In genomic region chr22:44188316-44188715, GRCh38 we compare ENCODE assay signal across 20 cellular contexts. TPM values are rescaled to one million over a fixed set of nuclear protein-coding genes. Genes with fewer than 3 reads are reported as not detected.
DNase-seq lines count a peak whose midpoint lies in the region; ATAC-seq, FAIRE-seq and TF ChIP-seq lines count a peak whose summit lies in the region.
"Had no signal": no experiment of that assay in that cellular context is flagged by ENCODE, and none has a peak within 500 bp of the region (broad histone marks: within the 10 kb centered on the region; RNA-seq: fewer than 3 reads in every experiment).

No MANE protein-coding gene starts in this region.

- H3K9me1 ChIP-seq in IMR-90 (ENCODE audit: insufficient read depth, low read length) = no peaks in the 10 kb centered on the region

- no peaks in the 10 kb centered on the region for H3K79me1 ChIP-seq in IMR-90 (ENCODE audit: low read depth in 1 of 2, low read length in 2 of 2)
- H3K79me1 ChIP-seq in mesenchymal stem cell (replicated peaks; ENCODE audit: low read length, poor library complexity, severe bottlenecking) = no peaks in the 10 kb centered on the region

- TF ChIP-seq CTCF in IMR-90 (conservative IDR thresholded peaks at IDR 0.05; ENCODE audit: low read depth, low read length) (no peak), kidney (IDR thresholded peaks at IDR 0.05; ENCODE audit: borderline replicate concordance, extremely low read depth, insufficient read depth) (no peak), upper lobe of right lung (IDR thresholded peaks at IDR 0.05) (no peak)

- POLR2A ChIA-PET in IMR-90 (lab: Charles Lee; ENCODE audit: unreplicated experiment) = no interaction called here

- intact Hi-C loops in IMR-90 (cut with micrococcal nuclease) = no loop called here
- intact Hi-C loops in kidney (cut with DNase I) = no loop called here
- intact Hi-C loops in upper lobe of right lung (cut with DNase I) = no loop called here

- H2BK5ac ChIP-seq in IMR-90 (ENCODE audit: low read depth, low read length, poor library complexity, severe bottlenecking) (no peak overlapping the region), mesenchymal stem cell (ENCODE audit: low read depth, low read length, poor library complexity, severe bottlenecking) (no peak overlapping the region)

- H3K4ac ChIP-seq in IMR-90 (ENCODE audit: low read depth, low read length) = no peak overlapping the region
- no peak overlapping the region for H3K4ac ChIP-seq in mesenchymal stem cell (ENCODE audit: low read depth in 1 of 2, low read length in 2 of 2)

- H3K27ac ChIP-seq in IMR-90 (ENCODE audit: insufficient read depth, low read length) (no peak overlapping the region), kidney (ENCODE audit: low read depth in 2 of 2, low read length in 2 of 2) (no peak overlapping the region), upper lobe of right lung (no peak overlapping the region), mesenchymal stem cell (ENCODE audit: low read length, poor library complexity, severe bottlenecking) (no peak overlapping the region)
- H3K27ac ChIP-seq: HL-60 had no signal

- H2AFZ ChIP-seq in IMR-90 (replicated peaks; ENCODE audit: low read length, poor library complexity) = no peak overlapping the region
- H2AFZ ChIP-seq in mesenchymal stem cell (ENCODE audit: low read depth, low read length) = no peak overlapping the region

- no peak overlapping the region for H2BK20ac ChIP-seq in IMR-90 (ENCODE audit: low read depth, low read length)

- H4K91ac ChIP-seq in IMR-90 (ENCODE audit: insufficient read depth, low read depth, low read length) (no peak overlapping the region), mesenchymal stem cell (ENCODE audit: low read length) (no peak overlapping the region)

- H3K36me3 ChIP-seq in IMR-90 (ENCODE audit: control insufficient read depth, insufficient read depth, low read length) (no peaks in the 10 kb centered on the region), kidney (ENCODE audit: control insufficient read depth in 1 of 2, insufficient read depth in 2 of 2, low read length in 2 of 2) (no peaks in the 10 kb centered on the region), upper lobe of right lung (no peaks in the 10 kb centered on the region), mesenchymal stem cell (ENCODE audit: control insufficient read depth in 1 of 2, insufficient read depth in 2 of 2, low read depth in 1 of 2, low read length in 2 of 2) (no peaks in the 10 kb centered on the region)
- H3K36me3 ChIP-seq: HAP-1 had no signal

- no peak overlapping the region for H4K5ac ChIP-seq in IMR-90 (ENCODE audit: low read depth, low read length)

- H3K27ac Mint-ChIP-seq in activated naive CD8-positive, alpha-beta T cell = peak overlapping the region; percentile 72
- no peak overlapping the region for H3K27ac Mint-ChIP-seq in activated naive CD8-positive, alpha-beta T cell treated with anti-CD3 and anti-CD28 coated beads for 36 hours
- H3K27ac Mint-ChIP-seq: CD8-positive, alpha-beta T cell had no signal

- H3K9me3 Mint-ChIP-seq in activated naive CD8-positive, alpha-beta T cell (ENCODE audit: low read depth) = no peaks in the 10 kb centered on the region
- no peaks in the 10 kb centered on the region for H3K9me3 Mint-ChIP-seq in activated naive CD8-positive, alpha-beta T cell treated with anti-CD3 and anti-CD28 coated beads for 36 hours
- H3K9me3 Mint-ChIP-seq: CD8-positive, alpha-beta T cell had no signal

- ATAC-seq in IMR-90 (ENCODE audit: low read depth) = no peak
- ATAC-seq in upper lobe of right lung = no peak
- ATAC-seq in HG03439 (IDR thresholded peaks at IDR 0.05; ENCODE audit: unreplicated experiment) = no peak
- ATAC-seq: CD8-positive, alpha-beta T cell; GM12878; K562 had no signal

- H3K9ac ChIP-seq in IMR-90 (ENCODE audit: low read depth, low read length) (no peak overlapping the region), kidney (ENCODE audit: low read length in 2 of 2) (no peak overlapping the region), mesenchymal stem cell (ENCODE audit: low read length) (no peak overlapping the region)

- no TSS peak for BruUV-seq in IMR-90 (replicated peaks; lab: Mats Ljungman, UMichigan)

- dilution Hi-C loops in IMR-90 (cut with HindIII; ENCODE audit: low sequenced_read_pairs, unreplicated experiment) = no loop called here

- H3K4me2 ChIP-seq in IMR-90 (ENCODE audit: low read depth, low read length) (no peak overlapping the region), mesenchymal stem cell (ENCODE audit: low read length, poor library complexity, severe bottlenecking) (no peak overlapping the region)

- peak overlapping the region; percentile 9 for H2AK9ac ChIP-seq in IMR-90 (replicated peaks; ENCODE audit: low read depth, low read length, poor library complexity)

- peaks cover 22% of the 10 kb centered on the region for H3K4me1 Mint-ChIP-seq in activated naive CD8-positive, alpha-beta T cell (ENCODE audit: low read depth)
- peaks cover 27% of the 10 kb centered on the region for H3K4me1 Mint-ChIP-seq in activated naive CD8-positive, alpha-beta T cell treated with anti-CD3 and anti-CD28 coated beads for 36 hours

- no peak for TF ChIP-seq POLR2A in IMR-90 (IDR thresholded peaks at IDR 0.05; ENCODE audit: low read depth, low read length)

- TF ChIP-seq RAD21 in IMR-90 (IDR thresholded peaks at IDR 0.05; ENCODE audit: low read length) = no peak

- H3K23ac ChIP-seq in IMR-90 (ENCODE audit: low read depth, low read length) = no peak overlapping the region
- no peak overlapping the region for H3K23ac ChIP-seq in mesenchymal stem cell (ENCODE audit: low read length in 2 of 2)

- H4K20me1 ChIP-seq in IMR-90 (ENCODE audit: insufficient read depth, low read length) = no peaks in the 10 kb centered on the region; the same call in 1 of the 2 replicates

- H3K18ac ChIP-seq in IMR-90 (ENCODE audit: low read depth, low read length) (no peak overlapping the region), mesenchymal stem cell (ENCODE audit: low read depth in 1 of 2, low read length in 2 of 2) (no peak overlapping the region)

- H3K27me3 Mint-ChIP-seq in activated naive CD8-positive, alpha-beta T cell = no peaks in the 10 kb centered on the region
- H3K27me3 Mint-ChIP-seq in activated naive CD8-positive, alpha-beta T cell treated with anti-CD3 and anti-CD28 coated beads for 36 hours = no peaks in the 10 kb centered on the region

- no peak overlapping the region for H2BK12ac ChIP-seq in mesenchymal stem cell (ENCODE audit: low read length in 2 of 2)

- CTCF ChIA-PET in IMR-90 (lab: Yijun Ruan, JAX) = no interaction called here

- H3K4me3 ChIP-seq in IMR-90 (ENCODE audit: insufficient read depth, low read depth, low read length) = no peak overlapping the region
- H3K4me3 ChIP-seq in kidney (ENCODE audit: low read length in 2 of 2) = no peak overlapping the region
- no peak overlapping the region for H3K4me3 ChIP-seq in upper lobe of right lung
- no peak overlapping the region for H3K4me3 ChIP-seq in mesenchymal stem cell (ENCODE audit: insufficient read depth in 1 of 2, low read depth in 1 of 2, low read length in 2 of 2)
- H3K4me3 ChIP-seq: GM12878, HAP-1, K562 had no signal

- FAIRE-seq in kidney (lab: Jason Lieb, UNC) = no peak
- FAIRE-seq: A204.1, GM12878, K562 had no signal

- H3K4me1 ChIP-seq in IMR-90 (ENCODE audit: control insufficient read depth, insufficient read depth, low read length) (no peaks in the 10 kb centered on the region), kidney (ENCODE audit: control insufficient read depth in 1 of 2, insufficient read depth in 1 of 2, low read depth in 1 of 2, low read length in 2 of 2) (no peaks in the 10 kb centered on the region), upper lobe of right lung (peaks cover under 1% of the 10 kb centered on the region), mesenchymal stem cell (ENCODE audit: control insufficient read depth, insufficient read depth, low read depth, low read length) (peaks cover 13% of the 10 kb centered on the region)
- H3K4me1 ChIP-seq: HAP-1 had no signal

- WGBS in IMR-90 (ENCODE audit: extremely low coverage in 2 of 2, insufficient read length in 1 of 2), 2 experiments = 84% methylated on average over 5 of the region's 8 CpGs; no CpG with 5 or more reads in 1 of the 2 experiments
- WGBS in mesenchymal stem cell = 87% methylated on average over 8 of the region's 8 CpGs

- H2BK15ac ChIP-seq in IMR-90 (ENCODE audit: low read depth, low read length) = no peak overlapping the region
- H2BK15ac ChIP-seq in mesenchymal stem cell (ENCODE audit: low read depth, poor library complexity, severe bottlenecking) = no peak overlapping the region

- H3K9me3 ChIP-seq in IMR-90 (ENCODE audit: control insufficient read depth, insufficient read depth, low read length) (no peaks in the 10 kb centered on the region), kidney (ENCODE audit: control insufficient read depth in 1 of 2, low read length in 2 of 2) (no peaks in the 10 kb centered on the region), upper lobe of right lung (no peaks in the 10 kb centered on the region), mesenchymal stem cell (ENCODE audit: control insufficient read depth, low read length) (no peaks in the 10 kb centered on the region)
- H3K9me3 ChIP-seq: HAP-1 had no signal

- H3K27me3 ChIP-seq in IMR-90 (ENCODE audit: control insufficient read depth, insufficient read depth, low read length) = peaks cover 30% of the 10 kb centered on the region
- no peaks in the 10 kb centered on the region for H3K27me3 ChIP-seq in upper lobe of right lung
- H3K27me3 ChIP-seq in mesenchymal stem cell (ENCODE audit: control insufficient read depth in 1 of 2, insufficient read depth in 1 of 2, low read length in 2 of 2) = peaks cover 15 to 53% of the 10 kb centered on the region in 2 experiments

- H3K14ac ChIP-seq in IMR-90 (replicated peaks; ENCODE audit: low read depth, low read length) = no peak overlapping the region
- H3K14ac ChIP-seq in mesenchymal stem cell (ENCODE audit: low read length in 2 of 2) = no peak overlapping the region

- in situ Hi-C loops in IMR-90 (cut with MboI; ENCODE audit: low sequenced_read_pairs) = no loop called here

- no peak overlapping the region for H4K8ac ChIP-seq in IMR-90 (ENCODE audit: low read depth in 2 of 2, low read length in 2 of 2)
- no peak overlapping the region for H4K8ac ChIP-seq in mesenchymal stem cell (ENCODE audit: low read length)

- H3K36me3 Mint-ChIP-seq in activated naive CD8-positive, alpha-beta T cell = peaks cover 2% of the 10 kb centered on the region
- H3K36me3 Mint-ChIP-seq in activated naive CD8-positive, alpha-beta T cell treated with anti-CD3 and anti-CD28 coated beads for 36 hours = peaks cover 23% of the 10 kb centered on the region

- no peak overlapping the region for H3K4me3 Mint-ChIP-seq in activated naive CD8-positive, alpha-beta T cell
- H3K4me3 Mint-ChIP-seq in activated naive CD8-positive, alpha-beta T cell treated with anti-CD3 and anti-CD28 coated beads for 36 hours = no peak overlapping the region
- H3K4me3 Mint-ChIP-seq: CD8-positive, alpha-beta T cell had no signal

- H2AK5ac ChIP-seq in IMR-90 (ENCODE audit: low read depth, low read length) (no peak overlapping the region), mesenchymal stem cell (ENCODE audit: low read length, severe bottlenecking) (no peak overlapping the region)

- DNase-seq in activated naive CD8-positive, alpha-beta T cell treated with anti-CD3 and anti-CD28 coated beads for 36 hours = no peak
- DNase-seq in IMR-90 (no peak), kidney (peak; percentile 51), upper lobe of right lung (peak; percentile 39), mesenchymal stem cell (no peak)
- DNase-seq: ACHN; Calu3; CD8-positive, alpha-beta T cell; DMS53; DND-41; EL had no signal

- no peak overlapping the region for H2BK120ac ChIP-seq in IMR-90 (ENCODE audit: low read depth, low read length)
- H2BK120ac ChIP-seq in mesenchymal stem cell (ENCODE audit: low read depth, low read length) = no peak overlapping the region

- H3K56ac ChIP-seq in IMR-90 (ENCODE audit: extremely low read depth, insufficient read depth, low read length) = no peak overlapping the region

RNA-seq across cellular contexts. Expression of gene PARVG, which starts 7.6 kb away (rescaled TPM):
- total RNA-seq in activated naive CD8-positive, alpha-beta T cell treated with anti-CD3 and anti-CD28 coated beads for 36 hours = 10 to 100 TPM; 68.7 to 72.9 TPM
- total RNA-seq in IMR-90 (2012; rRNA removed) (not detected in 2 replicates), kidney (20.9 TPM), upper lobe of right lung (65.9 TPM)
- polyA plus RNA-seq in IMR-90 (2012; rRNA removed) (not detected in 2 replicates), kidney (ENCODE audit: insufficient read depth, low read depth, low replicate concordance) (2.5 TPM)
- not detected in 2 replicates for polyA plus RNA-seq in IMR-90 (2012; cell fraction: cytosol; rRNA removed)
- 0.06 and 0.11 TPM in 2 replicates for polyA plus RNA-seq in IMR-90 (2012; cell fraction: nucleus; rRNA removed; ENCODE audit: low replicate concordance)
- polyA plus RNA-seq in mesenchymal stem cell (2013, experiment 1 of 2) = not detected
- not detected for polyA plus RNA-seq in mesenchymal stem cell (2013, experiment 2 of 2)
- total RNA-seq: Calu3, G401 had no signal
- polyA plus RNA-seq: BJ, K562 had no signal

Comparison
In these comparisons a context has a peak if more than half of its experiments do, and no peak if none do; other contexts are left out.
1. DNase-seq: peak in kidney (single experiment) and upper lobe of right lung (single experiment); none in activated naive CD8-positive, alpha-beta T cell treated with anti-CD3 and anti-CD28 coated beads for 36 hours (single experiment), IMR-90 (single experiment) and mesenchymal stem cell (single experiment).
2. RNA of gene PARVG, which starts 7.6 kb away (total RNA-seq): 68.7 to 72.9 TPM in activated naive CD8-positive, alpha-beta T cell treated with anti-CD3 and anti-CD28 coated beads for 36 hours, 65.9 TPM in upper lobe of right lung (single experiment) and 20.9 TPM in kidney (single experiment); not detected in IMR-90; every median in the first group is over 10 times any median in the second.